Comparison of ENCODE assay signal across 8 cellular contexts in genomic region chr12:53065975-53066593, GRCh38. TPM values are rescaled to one million over a fixed set of nuclear protein-coding genes. Genes with fewer than 3 reads are reported as not detected.
A peak's percentile ranks its signal among the peaks of the same experiment; 100 is the strongest.
DNase-seq lines count a peak whose midpoint lies in the region; ATAC-seq and TF ChIP-seq lines count a peak whose summit lies in the region.

No MANE protein-coding gene starts in this region.

- no peak for TF ChIP-seq POLR2A in lower leg skin (IDR thresholded peaks at IDR 0.05)

- DNase-seq in SKM-1 treated with dmso at 0.1 percent for 144 hours (lab: John Stamatoyannopoulos, UW; ENCODE audit: unreplicated experiment), result peak; percentile 13
- DNase-seq in SKM-1 (lab: John Stamatoyannopoulos, UW; ENCODE audit: unreplicated experiment), result no peak
- peak; percentile 37 for DNase-seq in NCI-H2227 treated with DMSO at 0.1 percent for 48 hours (lab: John Stamatoyannopoulos, UW)
- DNase-seq in activated CD4-positive, alpha-beta T cell treated with anti-CD3 and anti-CD28 coated beads, Interleukin-2, amount 10 ng/mL, durations not matched to agents 24 days and 14 days, result peak; percentile 91
- DNase-seq in coronary artery (ENCODE audit: low spot score), result peak; percentile 87
- peak; percentile 78 to 96 for DNase-seq in lower leg skin (ENCODE audit: low spot score in 2 of 2)
- peak in 2 of 3 experiments; percentile 49 to 63 for DNase-seq in stimulated activated CD4-positive, alpha-beta T cell treated with anti-CD3 and anti-CD28 coated beads, TNF-alpha, amount 100 ng/mL, for 24 hours (ENCODE audit: low read depth in 3 of 3)

- peak overlapping the region; percentile 83 to 96 for H3K27ac ChIP-seq in coronary artery

- peak overlapping the region; percentile 9 for H3K27ac Mint-ChIP-seq in activated CD4-positive, alpha-beta T cell treated with anti-CD3 and anti-CD28 coated beads, Interleukin-2, amount 10 ng/mL, durations not matched to agents 24 days and 14 days

- 17 to 26% methylated on average over 16 of the region's 16 CpGs for WGBS in lower leg skin, 2 donors

- intact Hi-C loops in activated CD4-positive, alpha-beta T cell treated with anti-CD3 and anti-CD28 coated beads, Interleukin-2, amount 10 ng/mL, durations not matched to agents 24 days and 14 days (cut with micrococcal nuclease), result loop anchor here (1.0 kb wide), 1 partner anchor 33 kb away; no protein-coding TSS in a partner anchor
- intact Hi-C loops in lower leg skin (cut with DNase I; ENCODE audit: low total_unique reads), result loop anchor here (10.0 kb wide), 1 partner anchor 129 kb away; no protein-coding TSS in a partner anchor

- no peaks in the 10 kb centered on the region for H3K27me3 Mint-ChIP-seq in activated CD4-positive, alpha-beta T cell treated with anti-CD3 and anti-CD28 coated beads, Interleukin-2, amount 10 ng/mL, durations not matched to agents 24 days and 14 days

- H3K4me1 Mint-ChIP-seq in activated CD4-positive, alpha-beta T cell treated with anti-CD3 and anti-CD28 coated beads, Interleukin-2, amount 10 ng/mL, durations not matched to agents 24 days and 14 days, result peaks cover 8% of the 10 kb centered on the region

- H3K36me3 Mint-ChIP-seq in activated CD4-positive, alpha-beta T cell treated with anti-CD3 and anti-CD28 coated beads, Interleukin-2, amount 10 ng/mL, durations not matched to agents 24 days and 14 days (ENCODE audit: low read depth), result peaks cover 32% of the 10 kb centered on the region

- TF ChIP-seq CTCF in coronary artery (IDR thresholded peaks at IDR 0.05) (peak; percentile 85), lower leg skin (IDR thresholded peaks at IDR 0.05) (peak in 1 of 3 donors; percentile 90)

- no peaks in the 10 kb centered on the region for H3K9me3 Mint-ChIP-seq in activated CD4-positive, alpha-beta T cell treated with anti-CD3 and anti-CD28 coated beads, Interleukin-2, amount 10 ng/mL, durations not matched to agents 24 days and 14 days

- H3K4me3 Mint-ChIP-seq in activated CD4-positive, alpha-beta T cell treated with anti-CD3 and anti-CD28 coated beads, Interleukin-2, amount 10 ng/mL, durations not matched to agents 24 days and 14 days, result no peak overlapping the region

- H3K4me3 ChIP-seq in coronary artery (peak overlapping the region; percentile 54), lower leg skin (ENCODE audit: low read depth, poor library complexity, severe bottlenecking) (no peak overlapping the region)

- no peak for ATAC-seq in GM19328 (IDR thresholded peaks at IDR 0.05; ENCODE audit: unreplicated experiment)

RNA-seq across cellular contexts. Expression of gene SPRYD3, which starts 13.1 kb away (rescaled TPM):
- 35.6 TPM in 2 replicates for total RNA-seq in activated CD4-positive, alpha-beta T cell treated with anti-CD3 and anti-CD28 coated beads, Interleukin-2, amount 10 ng/mL, durations not matched to agents 24 days and 14 days
- total RNA-seq in lower leg skin, result 10 to 100 TPM; 21.0 to 39.5 (median 28.4) TPM

RNA-seq across cellular contexts. Expression of gene TNS2, which starts 16.2 kb away (rescaled TPM):
- total RNA-seq in activated CD4-positive, alpha-beta T cell treated with anti-CD3 and anti-CD28 coated beads, Interleukin-2, amount 10 ng/mL, durations not matched to agents 24 days and 14 days, result 1.8 and 2.3 TPM in 2 replicates
- 10 to 100 TPM; 21.8 to 87.1 (median 65.9) TPM for total RNA-seq in lower leg skin

RNA-seq across cellular contexts. Expression of gene IGFBP6, which starts 31.4 kb away (rescaled TPM):
- total RNA-seq in activated CD4-positive, alpha-beta T cell treated with anti-CD3 and anti-CD28 coated beads, Interleukin-2, amount 10 ng/mL, durations not matched to agents 24 days and 14 days, result not detected in 2 replicates
- total RNA-seq in lower leg skin, result 100 to 1,000 TPM in 1 of 4 donors, 10 to 100 TPM in 3; 22.0 to 508 (median 68.9) TPM

RNA-seq across cellular contexts. Expression of gene SOAT2, which starts 37.2 kb away (rescaled TPM):
- not detected in 2 replicates for total RNA-seq in activated CD4-positive, alpha-beta T cell treated with anti-CD3 and anti-CD28 coated beads, Interleukin-2, amount 10 ng/mL, durations not matched to agents 24 days and 14 days
- under 1 TPM in 2 of 4 donors, not detected in 2; 0.26 to 0.63 TPM for total RNA-seq in lower leg skin

RNA-seq across cellular contexts. Expression of gene EIF4B, which starts 59.8 kb away (rescaled TPM):
- 500 and 521 TPM in 2 replicates for total RNA-seq in activated CD4-positive, alpha-beta T cell treated with anti-CD3 and anti-CD28 coated beads, Interleukin-2, amount 10 ng/mL, durations not matched to agents 24 days and 14 days
- total RNA-seq in lower leg skin, result 100 to 1,000 TPM; 499 to 623 (median 546) TPM

Comparison
In these comparisons a context has a peak if more than half of its experiments do, and no peak if none do; other contexts are left out.
1. RNA of gene IGFBP6, which starts 31.4 kb away (total RNA-seq): 22.0 to 508 TPM in lower leg skin; not detected in activated CD4-positive, alpha-beta T cell treated with anti-CD3 and anti-CD28 coated beads, Interleukin-2, amount 10 ng/mL, durations not matched to agents 24 days and 14 days; every median in the first group is over 10 times any median in the second.